In the genomic region with DNA sequence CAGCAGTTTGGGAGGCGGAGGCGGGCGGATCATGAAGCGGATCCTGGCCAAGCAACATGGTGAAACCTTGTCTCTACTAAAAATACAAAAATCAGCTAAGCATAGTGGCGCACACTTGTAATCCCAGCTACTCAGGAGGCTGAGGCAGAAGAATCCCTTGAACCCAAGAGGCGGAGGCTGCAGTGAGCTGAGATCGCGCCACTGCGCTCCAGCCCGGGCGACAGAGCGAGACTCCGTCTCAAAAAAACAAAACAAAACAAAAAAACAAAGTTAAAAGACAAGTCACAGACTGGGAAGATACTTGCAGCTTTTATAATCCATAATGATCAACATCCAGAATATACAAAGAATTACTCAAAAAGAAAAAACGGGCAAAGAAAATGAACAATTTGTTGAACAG, we compare ENCODE assay signal across 1 cellular context. TPM values are rescaled to one million over a fixed set of nuclear protein-coding genes. Genes with fewer than 3 reads are reported as not detected.
"Had no signal": no experiment of that assay in that cellular context is flagged by ENCODE, and none has a peak within 500 bp of the region (broad histone marks: within the 10 kb centered on the region; RNA-seq: fewer than 3 reads in every experiment).

No MANE protein-coding gene starts in this region.

RNA-seq across cellular contexts. Expression of a gene that starts 57.2 kb away (rescaled TPM):
- total RNA-seq: GM12878 had no signal
